Comparison of ENCODE assay signal across 18 cellular contexts in the genomic region with DNA sequence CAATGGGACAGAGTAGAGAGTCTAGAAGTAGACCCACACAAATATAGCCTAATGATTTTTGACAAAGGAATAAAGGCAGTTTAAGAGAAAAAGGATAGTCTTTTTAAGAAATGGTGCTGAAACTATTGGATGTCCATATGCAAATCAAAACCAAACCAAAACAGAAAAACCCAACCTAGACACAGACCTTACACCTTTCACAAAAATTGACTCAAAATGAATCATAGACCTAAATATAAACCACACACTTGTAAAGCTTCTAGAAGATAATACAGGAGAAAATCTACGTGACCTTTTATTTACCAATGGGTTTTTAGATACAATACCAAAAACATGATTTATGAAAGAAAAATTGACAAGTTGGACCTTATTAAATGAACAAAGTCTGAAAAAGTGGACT.
"Had no signal": no experiment of that assay in that cellular context is flagged by ENCODE, and none has a peak within 500 bp of the region (broad histone marks: within the 10 kb centered on the region; RNA-seq: fewer than 3 reads in every experiment).

No MANE protein-coding gene starts in this region.

- ATAC-seq: activated CD4-positive, alpha-beta T cell treated with anti-CD3 and anti-CD28 coated beads for 36 hours; esophagus mucosa; gastrocnemius medialis; heart left ventricle; left lung; right cardiac atrium had no signal

- H3K4me3 ChIP-seq: cardiac muscle cell, gastrocnemius medialis, heart left ventricle, left lung, neural progenitor cell, prostate gland, skin epidermis, stomach had no signal

- H3K36me3 ChIP-seq: cardiac muscle cell, gastrocnemius medialis, heart left ventricle, left lung, neural progenitor cell, prostate gland, stomach had no signal

- H3K4me1 ChIP-seq: gastrocnemius medialis, heart left ventricle, left lung, neural progenitor cell, prostate gland, stomach had no signal

- H2AFZ ChIP-seq: neural progenitor cell had no signal

- H3K9ac ChIP-seq: neural progenitor cell had no signal

- H3K9me3 ChIP-seq: gastrocnemius medialis, heart left ventricle, left lung, prostate gland, stomach had no signal

- DNase-seq: activated CD4-positive, alpha-beta T cell treated with anti-CD3 and anti-CD28 coated beads for 36 hours; activated CD4-positive, alpha-beta T cell treated with anti-CD3 and anti-CD28 coated beads, Interleukin-2, amount 50 U/mL, for 48 hours; activated T-cell treated with anti-CD3 and anti-CD28 coated beads for 4 hours; effector CD8-positive, alpha-beta T cell; gastrocnemius medialis; heart left ventricle; left lung; mammary epithelial cell; midbrain; right cardiac atrium; stimulated activated CD4-positive, alpha-beta T cell treated with anti-CD3 and anti-CD28 coated beads, Interleukin-2, amount 100 ng/mL, for 48 hours; stomach; trophoblast cell had no signal

- H3K27ac ChIP-seq: cardiac muscle cell, gastrocnemius medialis, heart left ventricle, left lung, neural progenitor cell, prostate gland, skin epidermis, stomach had no signal

- H3K27me3 ChIP-seq: gastrocnemius medialis, neural progenitor cell, stomach had no signal

- H3K4me2 ChIP-seq: neural progenitor cell had no signal
